ENCODE assay signal across 8 cellular contexts in the genomic region with DNA sequence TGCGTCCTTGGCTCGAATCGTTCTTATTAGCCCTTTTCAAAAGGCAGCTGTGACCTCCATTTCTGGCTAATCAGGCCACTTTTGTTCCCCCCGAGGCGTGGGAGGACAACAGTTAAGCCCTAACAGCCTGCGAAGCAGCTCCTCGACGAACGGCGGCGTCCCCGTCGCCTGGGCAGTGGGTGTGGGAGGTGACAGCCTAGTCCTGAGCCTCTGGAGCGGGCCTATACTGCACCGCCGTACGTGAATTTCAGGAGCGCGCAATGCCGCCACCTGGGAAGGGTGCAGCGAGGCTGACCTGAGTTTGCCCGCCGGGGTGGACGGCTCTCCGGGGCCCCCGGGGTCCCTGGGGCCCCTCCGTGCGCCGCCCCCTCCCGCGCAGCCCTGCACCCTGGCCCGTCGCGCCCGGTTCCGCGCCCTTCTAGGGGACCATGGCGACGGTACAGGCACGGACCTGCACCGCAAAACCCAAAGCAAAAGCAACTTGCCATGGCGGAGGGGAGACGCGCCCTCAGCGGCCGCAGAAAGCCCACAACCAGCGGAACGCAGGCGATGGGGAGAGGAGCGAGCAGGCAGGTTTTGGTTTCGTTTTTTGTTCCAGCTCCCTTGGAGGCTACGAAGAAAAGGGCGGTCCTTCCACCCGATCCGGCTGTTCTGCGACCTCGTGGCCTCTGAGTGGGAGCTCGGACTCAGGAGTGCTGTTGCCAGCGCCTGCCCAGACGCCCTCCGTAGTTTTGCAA. TPM values are rescaled to one million over a fixed set of nuclear protein-coding genes. Genes with fewer than 3 reads are reported as not detected.
DNase-seq lines count a peak whose midpoint lies in the region; ATAC-seq and TF ChIP-seq lines count a peak whose summit lies in the region.

A gene (minus strand): TSS at position 624 of the 737 bp plus-strand sequence. CDS start 136 bp downstream, at position 488.

- peak within 1 kb of the TSS; percentile 100 for H2AFZ ChIP-seq in OCI-LY3 (ENCODE audit: low read depth, low read length)

- H3K27me3 Mint-ChIP-seq in Calu3 (ENCODE audit: unreplicated experiment), result no peaks in the 10 kb centered on the region
- no peaks in the 10 kb centered on the region for H3K27me3 Mint-ChIP-seq in activated T-cell treated with anti-CD3 and anti-CD28 coated beads, Interleukin-2, amount 50 U/mL, for 4 hours (ENCODE audit: low read depth)

- 0% methylated on average over 25 of the region's 61 CpGs for WGBS in esophagus muscularis mucosa

- peak within 1 kb of the TSS; percentile 76 for H3K4me3 Mint-ChIP-seq in Calu3 (ENCODE audit: low read depth, unreplicated experiment)
- peak within 1 kb of the TSS; percentile 93 for H3K4me3 Mint-ChIP-seq in activated T-cell treated with anti-CD3 and anti-CD28 coated beads, Interleukin-2, amount 50 U/mL, for 4 hours

- CTCF ChIA-PET in Calu3 (lab: Charles Lee), result interaction anchor here (0.6 kb wide), 2 partner anchors 52 to 1172 kb away, joined by 3 to 5 read pairs; no protein-coding TSS in a partner anchor

- peaks cover 14% of the 10 kb centered on the region for H3K4me1 Mint-ChIP-seq in Calu3 (ENCODE audit: low read depth, unreplicated experiment)
- H3K4me1 Mint-ChIP-seq in activated T-cell treated with anti-CD3 and anti-CD28 coated beads, Interleukin-2, amount 50 U/mL, for 4 hours (ENCODE audit: low read depth), result peaks cover 28% of the 10 kb centered on the region

- no peaks in the 10 kb centered on the region for H4K20me1 ChIP-seq in OCI-LY3 (ENCODE audit: insufficient read depth, low read length)

- BruUV-seq in Calu3 (replicated peaks; lab: Mats Ljungman, UMichigan), result no TSS peak

- peak within 1 kb of the TSS; percentile 56 for H3K27ac Mint-ChIP-seq in Calu3 (ENCODE audit: unreplicated experiment)

- peaks cover 19% of the 10 kb centered on the region for H3K36me3 Mint-ChIP-seq in Calu3 (ENCODE audit: insufficient read depth, unreplicated experiment)
- peaks cover 2% of the 10 kb centered on the region for H3K36me3 Mint-ChIP-seq in activated T-cell treated with anti-CD3 and anti-CD28 coated beads, Interleukin-2, amount 50 U/mL, for 4 hours (ENCODE audit: insufficient read depth)

- H3K4me2 ChIP-seq in OCI-LY3 (ENCODE audit: low read length), result peak within 1 kb of the TSS; percentile 90

- H3K36me3 ChIP-seq in OCI-LY3 (replicated peaks; ENCODE audit: low read depth, low read length) (no peaks in the 10 kb centered on the region), esophagus muscularis mucosa (no peaks in the 10 kb centered on the region), muscle layer of duodenum (ENCODE audit: control insufficient read depth in 1 of 2, insufficient read depth in 2 of 2, low read length in 2 of 2) (peaks cover 0 to 10% of the 10 kb centered on the region in 2 donors)

- TF ChIP-seq CTCF in Calu3 (IDR thresholded peaks at IDR 0.05; ENCODE audit: unreplicated experiment) (no peak), OCI-LY3 (IDR thresholded peaks at IDR 0.05; ENCODE audit: low read depth, low read length) (no peak), esophagus muscularis mucosa (IDR thresholded peaks at IDR 0.05) (no peak)

- TF ChIP-seq POLR2A in esophagus muscularis mucosa (IDR thresholded peaks at IDR 0.05; ENCODE audit: low read depth), result no peak

- H3K27ac ChIP-seq in OCI-LY3 (ENCODE audit: low read length), result peak within 1 kb of the TSS; percentile 52
- peak within 1 kb of the TSS; percentile 94 to 99 (median 96) for H3K27ac ChIP-seq in esophagus muscularis mucosa (replicated peaks in 1 of 4)
- peak within 1 kb of the TSS; percentile 98 for H3K27ac ChIP-seq in muscle layer of duodenum (ENCODE audit: low read length)

- H3K4me1 ChIP-seq in OCI-LY3 (ENCODE audit: low read length) (peaks cover 12% of the 10 kb centered on the region), esophagus muscularis mucosa (peaks cover 7 to 39% (median 36%) of the 10 kb centered on the region in 4 donors), muscle layer of duodenum (ENCODE audit: control insufficient read depth in 1 of 2, insufficient read depth in 2 of 2, low read length in 2 of 2) (peaks cover 0 to 10% of the 10 kb centered on the region in 2 donors)

- H3K9me3 Mint-ChIP-seq in Calu3 (ENCODE audit: low read depth, unreplicated experiment), result no peaks in the 10 kb centered on the region
- H3K9me3 Mint-ChIP-seq in activated T-cell treated with anti-CD3 and anti-CD28 coated beads, Interleukin-2, amount 50 U/mL, for 4 hours, result no peaks in the 10 kb centered on the region

- H3K9me3 ChIP-seq in OCI-LY3 (ENCODE audit: insufficient read depth, low read length) (no peaks in the 10 kb centered on the region), esophagus muscularis mucosa (no peaks in the 10 kb centered on the region), muscle layer of duodenum (ENCODE audit: control insufficient read depth in 1 of 2, low read length in 2 of 2) (no peaks in the 10 kb centered on the region)

- peak within 1 kb of the TSS; percentile 87 for H3K9ac ChIP-seq in OCI-LY3 (ENCODE audit: low read length)

- ATAC-seq in GM21390 (IDR thresholded peaks at IDR 0.05; ENCODE audit: unreplicated experiment), result peak; percentile 90
- ATAC-seq in activated T-cell treated with anti-CD3 and anti-CD28 coated beads, Interleukin-2, amount 50 U/mL, for 4 hours, result peak; percentile 93 to 94

- DNase-seq in Calu3 (peak; percentile 79), HUDEP-2 (lab: John Stamatoyannopoulos, UW; ENCODE audit: unreplicated experiment in 76 of 76) (peak in 75 of 76 experiments; percentile 45 to 92 (median 79)), esophagus muscularis mucosa (ENCODE audit: extremely low spot score) (peak; percentile 98)
- DNase-seq in activated T-cell treated with anti-CD3 and anti-CD28 coated beads, Interleukin-2, amount 50 U/mL, for 4 hours, result peak; percentile 74
- peak; percentile 52 for DNase-seq in stimulated activated CD8-positive, alpha-beta memory T cell treated with anti-CD3 and anti-CD28 coated beads, Interleukin-7, amount 100 ng/mL, for 24 hours (ENCODE audit: low read depth)

- H3K79me2 ChIP-seq in OCI-LY3 (ENCODE audit: low read length), result no peaks in the 10 kb centered on the region

- TF ChIP-seq EP300 in esophagus muscularis mucosa (IDR thresholded peaks at IDR 0.05), result no peak

- peak within 1 kb of the TSS; percentile 92 for H3K4me3 ChIP-seq in OCI-LY3 (ENCODE audit: low read length)
- H3K4me3 ChIP-seq in esophagus muscularis mucosa, result peak within 1 kb of the TSS; percentile 74 to 99 (median 90)
- peak within 1 kb of the TSS; percentile 91 to 98 for H3K4me3 ChIP-seq in muscle layer of duodenum (ENCODE audit: low read depth in 1 of 2, low read length in 2 of 2)

- intact Hi-C loops in Calu3 (cut with micrococcal nuclease; ENCODE audit: unreplicated experiment) (loop anchor here (5.0 kb wide), 1 partner anchor 151 kb away; no protein-coding TSS in a partner anchor), esophagus muscularis mucosa (cut with DNase I) (loop anchor here (10.0 kb wide), 1 partner anchor 153 kb away; no protein-coding TSS in a partner anchor)

- H3K27me3 ChIP-seq in OCI-LY3 (ENCODE audit: low read depth, low read length) (no peaks in the 10 kb centered on the region), esophagus muscularis mucosa (no peaks in the 10 kb centered on the region), muscle layer of duodenum (ENCODE audit: low read depth, low read length) (no peaks in the 10 kb centered on the region)

RNA-seq across cellular contexts. Expression of the gene that starts here (rescaled TPM):
- total RNA-seq in Calu3 (2022), result 5.2 and 6.1 TPM in 2 replicates
- 1 to 10 TPM in 1 of 3 donors, under 1 TPM in 2; 0.73 to 1.4 (median 0.76) TPM for total RNA-seq in activated T-cell treated with anti-CD3 and anti-CD28 coated beads, Interleukin-2, amount 50 U/mL, for 4 hours
- total RNA-seq in esophagus muscularis mucosa, result 1 to 10 TPM; 3.3 to 8.3 (median 5.0) TPM

Comparison
In these comparisons a context has a peak if more than half of its experiments do, and no peak if none do; other contexts are left out.
1. Peak in every context shown above with its lines: DNase-seq, ATAC-seq, H3K4me3 ChIP-seq and H3K27ac ChIP-seq.